2 cellular contexts compared by ENCODE assay signal in genomic region chr16:85631230-85631629, GRCh38.
TF ChIP-seq lines count a peak whose summit lies in the region.

No MANE protein-coding gene starts in this region.

TF ChIP-seq in HepG2, 621 proteins besides CTCF, POLR2A, EP300 and RAD21:
- TF ChIP-seq ZIK1 (CRISPR knock-in tag; IDR thresholded peaks at IDR 0.05; ENCODE audit: borderline replicate concordance, low read depth): no peak
- TF ChIP-seq AGO2 (optimal IDR thresholded peaks at IDR 0.05; ENCODE audit: low read depth, low read length): peak; percentile 7

TF ChIP-seq in SK-N-SH, 30 proteins besides CTCF, POLR2A, EP300 and RAD21:
- TF ChIP-seq MXI1 (IDR thresholded peaks at IDR 0.05; ENCODE audit: low read depth, low read length) (no peak), ZBTB33 (IDR thresholded peaks at IDR 0.05; ENCODE audit: borderline replicate concordance, low read depth) (no peak), TEAD4 (IDR thresholded peaks at IDR 0.05; ENCODE audit: borderline replicate concordance, insufficient read depth) (no peak), MEF2A (IDR thresholded peaks at IDR 0.05; ENCODE audit: borderline replicate concordance, low read depth) (no peak), SMC3 (IDR thresholded peaks at IDR 0.05; ENCODE audit: low read depth, low read length) (no peak), IRF3 (IDR thresholded peaks at IDR 0.05; ENCODE audit: low read depth, low read length) (no peak), USF2 (IDR thresholded peaks at IDR 0.05; ENCODE audit: borderline replicate concordance, low read depth, low read length) (no peak), JUND (IDR thresholded peaks at IDR 0.05) (no peak), YY1 (IDR thresholded peaks at IDR 0.05; ENCODE audit: low read depth) (no peak), TCF12 (IDR thresholded peaks at IDR 0.05) (no peak), NRF1 (IDR thresholded peaks at IDR 0.05; ENCODE audit: low read depth, low read length) (no peak), PBX3 (IDR thresholded peaks at IDR 0.05) (no peak), NFIC (IDR thresholded peaks at IDR 0.05; ENCODE audit: borderline replicate concordance) (no peak), MAX (IDR thresholded peaks at IDR 0.05; ENCODE audit: low read depth) (no peak), TAF1 (IDR thresholded peaks at IDR 0.05; ENCODE audit: borderline replicate concordance, low read depth, low read length) (no peak), GATA2 (CRISPR knock-in tag; IDR thresholded peaks at IDR 0.05) (no peak)
TF ChIP-seq in SK-N-SH: peak in this region for 0.
